14 cellular contexts compared by ENCODE assay signal in genomic region chr7:101112233-101112632, GRCh38. TPM values are rescaled to one million over a fixed set of nuclear protein-coding genes. Genes with fewer than 3 reads are reported as not detected.
DNase-seq lines count a peak whose midpoint lies in the region; ATAC-seq, FAIRE-seq and TF ChIP-seq lines count a peak whose summit lies in the region.
"Had no signal": no experiment of that assay in that cellular context is flagged by ENCODE, and none has a peak within 500 bp of the region (broad histone marks: within the 10 kb centered on the region; RNA-seq: fewer than 3 reads in every experiment).

No MANE protein-coding gene starts in this region.

- intact Hi-C loops in Calu3 (cut with micrococcal nuclease; ENCODE audit: unreplicated experiment): no loop called here

- no peak for TF ChIP-seq POLR2A in suprapubic skin (IDR thresholded peaks at IDR 0.05)

- no peaks in the 10 kb centered on the region for H3K27me3 Mint-ChIP-seq in Calu3 (ENCODE audit: unreplicated experiment)
- H3K27me3 Mint-ChIP-seq: natural killer cell treated with Interleukin-12 subunit alpha and Interleukin-12 subunit beta and Interleukin-15 and Interleukin-18, amount 100 ng/mL, for 72 hours had no signal

- H3K9me3 ChIP-seq in suprapubic skin: no peaks in the 10 kb centered on the region

- peaks cover 12% of the 10 kb centered on the region for H3K4me1 Mint-ChIP-seq in Calu3 (ENCODE audit: low read depth, unreplicated experiment)

- H3K36me3 ChIP-seq in suprapubic skin: no peaks in the 10 kb centered on the region

- 70% methylated on average over 10 of the region's 11 CpGs for WGBS in suprapubic skin

- H3K4me3 Mint-ChIP-seq in Calu3 (ENCODE audit: low read depth, unreplicated experiment): no peak overlapping the region
- H3K4me3 Mint-ChIP-seq: dendritic cell treated with granulocyte-macrophage colony-stimulating factor and Interleukin-4, amounts not matched to agents 40 ng/mL and 50 ng/mL, for 4 days; natural killer cell treated with Interleukin-12 subunit alpha and Interleukin-12 subunit beta and Interleukin-15 and Interleukin-18, amount 100 ng/mL, for 72 hours; T-helper 1 cell treated with Interleukin-12 subunit alpha and Interleukin-12 subunit beta and Interleukin-4 antibody, amounts not matched to agents 30 μg/mL and 1 μg/mL, for 36 hours had no signal

- H3K9me3 Mint-ChIP-seq in Calu3 (ENCODE audit: low read depth, unreplicated experiment): no peaks in the 10 kb centered on the region
- H3K9me3 Mint-ChIP-seq: dendritic cell treated with granulocyte-macrophage colony-stimulating factor and Interleukin-4, amounts not matched to agents 40 ng/mL and 50 ng/mL, for 4 days; natural killer cell treated with Interleukin-12 subunit alpha and Interleukin-12 subunit beta and Interleukin-15 and Interleukin-18, amount 100 ng/mL, for 72 hours; T-helper 1 cell treated with Interleukin-12 subunit alpha and Interleukin-12 subunit beta and Interleukin-4 antibody, amounts not matched to agents 30 μg/mL and 1 μg/mL, for 36 hours had no signal

- DNase-seq in RCC 7860 (ENCODE audit: low spot score) (peak; percentile 95), fibroblast of pulmonary artery (ENCODE audit: low read depth) (peak; percentile 100), lung microvascular endothelial cell (ENCODE audit: low read depth in 2 of 2) (peak; percentile 75 to 100), suprapubic skin (ENCODE audit: low spot score in 2 of 2) (no peak), SK-N-DZ (ENCODE audit: low spot score) (no peak), Calu3 (no peak)
- DNase-seq: NCI-H1694; stimulated activated CD4-positive, alpha-beta T cell treated with anti-CD3 and anti-CD28 coated beads, Interleukin-2, amount 100 ng/mL, for 48 hours had no signal

- no peaks in the 10 kb centered on the region for H3K27me3 ChIP-seq in suprapubic skin

- no peaks in the 10 kb centered on the region for H3K36me3 Mint-ChIP-seq in Calu3 (ENCODE audit: insufficient read depth, unreplicated experiment)
- H3K36me3 Mint-ChIP-seq: natural killer cell treated with Interleukin-12 subunit alpha and Interleukin-12 subunit beta and Interleukin-15 and Interleukin-18, amount 100 ng/mL, for 72 hours had no signal

- peak; percentile 81 for FAIRE-seq in RCC 7860 (lab: Jason Lieb, UNC)

- no peak overlapping the region for H3K27ac Mint-ChIP-seq in Calu3 (ENCODE audit: unreplicated experiment)
- H3K27ac Mint-ChIP-seq: dendritic cell treated with granulocyte-macrophage colony-stimulating factor and Interleukin-4, amounts not matched to agents 40 ng/mL and 50 ng/mL, for 4 days; natural killer cell treated with Interleukin-12 subunit alpha and Interleukin-12 subunit beta and Interleukin-15 and Interleukin-18, amount 100 ng/mL, for 72 hours; T-helper 1 cell treated with Interleukin-12 subunit alpha and Interleukin-12 subunit beta and Interleukin-4 antibody, amounts not matched to agents 30 μg/mL and 1 μg/mL, for 36 hours had no signal

- peak overlapping the region; percentile 62 for H3K27ac ChIP-seq in suprapubic skin

- no peak for TF ChIP-seq EP300 in suprapubic skin (IDR thresholded peaks at IDR 0.05)

- H3K4me1 ChIP-seq in suprapubic skin: peaks cover 17% of the 10 kb centered on the region

- ATAC-seq in GM19035 (IDR thresholded peaks at IDR 0.05; ENCODE audit: unreplicated experiment) (no peak), GM21717 (IDR thresholded peaks at IDR 0.05; ENCODE audit: unreplicated experiment) (no peak)
- ATAC-seq: natural killer cell treated with Interleukin-12 subunit alpha and Interleukin-12 subunit beta and Interleukin-15 and Interleukin-18, amount 100 ng/mL, for 72 hours had no signal

- TF ChIP-seq CTCF in fibroblast of pulmonary artery (IDR thresholded peaks at IDR 0.05; ENCODE audit: low read length, missing control alignments) (no peak), suprapubic skin (IDR thresholded peaks at IDR 0.05) (no peak), Calu3 (IDR thresholded peaks at IDR 0.05; ENCODE audit: unreplicated experiment) (no peak)

- no peak overlapping the region for H3K4me3 ChIP-seq in fibroblast of pulmonary artery (replicated peaks; ENCODE audit: low read depth, low read length)
- no peak overlapping the region for H3K4me3 ChIP-seq in suprapubic skin

- BruUV-seq in Calu3 (replicated peaks; lab: Mats Ljungman, UMichigan): no TSS peak

- CTCF ChIA-PET in Calu3 (lab: Charles Lee): no interaction called here

RNA-seq across cellular contexts. Expression of gene SERPINE1, which starts 14.7 kb away (rescaled TPM):
- total RNA-seq in lung microvascular endothelial cell: 68.3 and 170 TPM in 2 replicates
- 10 to 100 TPM in 2 of 4 donors, 1 to 10 TPM in 2; 6.7 to 22.9 (median 13.0) TPM for total RNA-seq in suprapubic skin
- polyA plus RNA-seq in SK-N-DZ (2014; cell fraction: cytosol; rRNA removed): not detected in 2 replicates
- not detected in 2 replicates for polyA plus RNA-seq in SK-N-DZ (2014; cell fraction: nucleus; rRNA removed)
- total RNA-seq in Calu3 (2022): 1.1 and 1.8 TPM in 2 replicates
- total RNA-seq: natural killer cell treated with Interleukin-12 subunit alpha and Interleukin-12 subunit beta and Interleukin-15 and Interleukin-18, amount 100 ng/mL, for 72 hours had no signal

RNA-seq across cellular contexts. Expression of gene TRIM56, which starts 27.0 kb away (rescaled TPM):
- total RNA-seq in lung microvascular endothelial cell (9.2 and 18.3 TPM in 2 replicates), suprapubic skin (10 to 100 TPM; 12.1 to 28.9 (median 17.8) TPM), Calu3 (2022) (44.5 and 62.6 TPM in 2 replicates)
- 0.80 and 1.2 TPM in 2 replicates for polyA plus RNA-seq in SK-N-DZ (2014; cell fraction: cytosol; rRNA removed)
- polyA plus RNA-seq in SK-N-DZ (2014; cell fraction: nucleus; rRNA removed): 0.45 and 0.71 TPM in 2 replicates

RNA-seq across cellular contexts. Expression of gene AP1S1, which starts 42.0 kb away (rescaled TPM):
- total RNA-seq in lung microvascular endothelial cell (110 and 155 TPM in 2 replicates), suprapubic skin (10 to 100 TPM; 28.5 to 66.5 (median 50.0) TPM), Calu3 (2022) (45.6 and 61.6 TPM in 2 replicates)
- 210 and 218 TPM in 2 replicates for polyA plus RNA-seq in SK-N-DZ (2014; cell fraction: cytosol; rRNA removed)
- polyA plus RNA-seq in SK-N-DZ (2014; cell fraction: nucleus; rRNA removed): 108 and 136 TPM in 2 replicates

RNA-seq across cellular contexts. Expression of gene VGF, which starts 53.1 kb away (rescaled TPM):
- not detected in 2 replicates for total RNA-seq in lung microvascular endothelial cell
- under 1 TPM in 3 of 4 donors, not detected in 1; 0.38 to 0.99 (median 0.59) TPM for total RNA-seq in suprapubic skin
- 4.9 and 8.2 TPM in 2 replicates for polyA plus RNA-seq in SK-N-DZ (2014; cell fraction: cytosol; rRNA removed)
- polyA plus RNA-seq in SK-N-DZ (2014; cell fraction: nucleus; rRNA removed): 3.6 and 3.9 TPM in 2 replicates
- total RNA-seq in Calu3 (2022): 0.14 and 0.81 TPM in 2 replicates
- total RNA-seq: subcutaneous adipose tissue had no signal

Comparison
In these comparisons a context has a peak if more than half of its experiments do, and no peak if none do; other contexts are left out.
1. DNase-seq: peak in RCC 7860 (single experiment), fibroblast of pulmonary artery (single experiment) and lung microvascular endothelial cell (2 of 2); none in suprapubic skin (0 of 2), SK-N-DZ (single experiment) and Calu3 (single experiment).